In genomic region chr2:10678225-10678624, GRCh38 we compare ENCODE assay signal across 17 cellular contexts. TPM values are rescaled to one million over a fixed set of nuclear protein-coding genes. Genes with fewer than 3 reads are reported as not detected.
DNase-seq lines count a peak whose midpoint lies in the region; ATAC-seq and TF ChIP-seq lines count a peak whose summit lies in the region.
"Had no signal": no experiment of that assay in that cellular context is flagged by ENCODE, and none has a peak within 500 bp of the region (broad histone marks: within the 10 kb centered on the region; RNA-seq: fewer than 3 reads in every experiment).

No MANE protein-coding gene starts in this region.

- no peak overlapping the region for H2AFZ ChIP-seq in trophoblast cell (ENCODE audit: insufficient read depth, low read length, poor library complexity)

- H3K4me3 ChIP-seq in astrocyte of the spinal cord (ENCODE audit: low read depth, low read length) = no peak overlapping the region
- no peak overlapping the region for H3K4me3 ChIP-seq in liver (ENCODE audit: low read depth in 1 of 3, low read length in 3 of 3)
- H3K4me3 ChIP-seq in trophoblast cell (ENCODE audit: low read depth, low read length) = no peak overlapping the region
- H3K4me3 ChIP-seq: mucosa of descending colon had no signal

- no peak for TF ChIP-seq RAD21 in liver (IDR thresholded peaks at IDR 0.05)

- no peak for DNase-seq in HEK293T (ENCODE audit: extremely low spot score)
- no peak for DNase-seq in astrocyte of the spinal cord (ENCODE audit: low read depth, low spot score)
- DNase-seq in SHP77 treated with DMSO at 0.1 percent for 48 hours (lab: John Stamatoyannopoulos, UW) = no peak
- no peak for DNase-seq in LoVo (ENCODE audit: low spot score)
- DNase-seq in trophoblast cell = no peak
- DNase-seq: CD4-positive, alpha-beta memory T cell; central memory CD4-positive, alpha-beta T cell; mucosa of descending colon; NCI-H146; NCI-H526 treated with DMSO at 0.1 percent for 48 hours; right cardiac atrium had no signal

- no peak overlapping the region for H2BK5ac ChIP-seq in trophoblast cell (ENCODE audit: low read depth, low read length, poor library complexity)

- H3K9ac ChIP-seq in liver (ENCODE audit: low read depth in 1 of 2, low read length in 2 of 2) (no peak overlapping the region), trophoblast cell (ENCODE audit: low read length) (no peak overlapping the region)

- POLR2A ChIA-PET in HEK293T (lab: Yijun Ruan, JAX) = no interaction called here

- no peaks in the 10 kb centered on the region for H3K79me1 ChIP-seq in trophoblast cell (ENCODE audit: low read length)

- H3K4me2 ChIP-seq in trophoblast cell (ENCODE audit: low read length) = no peak overlapping the region

- in situ Hi-C loops in astrocyte of the spinal cord (cut with HindIII; ENCODE audit: low sequenced_read_pairs) = no loop called here

- CTCF ChIA-PET in HEK293T (lab: Yijun Ruan, JAX) = interaction anchor here (0.6 kb wide), 2 partner anchors 90 to 373 kb away, joined by 3 to 9 read pairs; no protein-coding TSS in a partner anchor

- no peak overlapping the region for H3K18ac ChIP-seq in trophoblast cell (ENCODE audit: low read length)

- no peak overlapping the region for H3K14ac ChIP-seq in trophoblast cell (ENCODE audit: low read length)

- TF ChIP-seq CTCF in C4-2B (conservative IDR thresholded peaks at IDR 0.05) (peak; percentile 39), astrocyte of the spinal cord (IDR thresholded peaks at IDR 0.05; ENCODE audit: low read depth, low read length) (peak; percentile 36), liver (IDR thresholded peaks at IDR 0.05; ENCODE audit: low read depth, low read length, missing input control) (peak; percentile 3)

- no peak overlapping the region for H3K23ac ChIP-seq in trophoblast cell (ENCODE audit: low read length)

- H3K4me1 ChIP-seq in liver (ENCODE audit: control insufficient read depth in 4 of 4, insufficient read depth in 4 of 4, low read length in 3 of 4) = no peaks in the 10 kb centered on the region
- H3K4me1 ChIP-seq in trophoblast cell (ENCODE audit: control insufficient read depth in 1 of 2, insufficient read depth in 2 of 2, low read length in 2 of 2) = no peaks in the 10 kb centered on the region

- no peak overlapping the region for H4K91ac ChIP-seq in trophoblast cell (ENCODE audit: low read depth, low read length)

- no peak overlapping the region for H4K8ac ChIP-seq in trophoblast cell (ENCODE audit: low read depth, low read length)

- no peak overlapping the region for H2BK12ac ChIP-seq in trophoblast cell (ENCODE audit: low read length)

- ATAC-seq in GM21723 (IDR thresholded peaks at IDR 0.05; ENCODE audit: unreplicated experiment) = no peak
- ATAC-seq: activated CD4-positive, CD25-positive, alpha-beta regulatory T cell treated with anti-CD3 and anti-CD28 coated beads, Interleukin-2, amount 50 U/mL, for 24 hours; esophagus mucosa; mucosa of descending colon; right cardiac atrium had no signal

- H2BK120ac ChIP-seq in trophoblast cell (ENCODE audit: insufficient read depth, low read length, poor library complexity) = no peak overlapping the region

- H3K79me2 ChIP-seq in trophoblast cell (ENCODE audit: control insufficient read depth, insufficient read depth, low read length, poor library complexity) = no peaks in the 10 kb centered on the region

- H4K12ac ChIP-seq in trophoblast cell (ENCODE audit: low read depth, low read length) = no peak overlapping the region

- 80% methylated on average over 1 of the region's 1 CpG for WGBS in liver
- WGBS in trophoblast cell (ENCODE audit: extremely low coverage, insufficient coverage, insufficient read length) = no CpG with 5 or more reads among the region's 1 CpG

- no peak overlapping the region for H2AK5ac ChIP-seq in trophoblast cell (ENCODE audit: low read length)

- no peaks in the 10 kb centered on the region for H3K27me3 ChIP-seq in liver (ENCODE audit: control insufficient read depth in 4 of 4, insufficient read depth in 4 of 4, low read length in 3 of 4)
- no peaks in the 10 kb centered on the region for H3K27me3 ChIP-seq in trophoblast cell (ENCODE audit: insufficient read depth, low read length)

- no peak overlapping the region for H3K4ac ChIP-seq in trophoblast cell (ENCODE audit: low read depth, low read length)

- H3K36me3 ChIP-seq in liver (ENCODE audit: control insufficient read depth in 4 of 4, insufficient read depth in 3 of 4, low read depth in 1 of 4, low read length in 3 of 4) = peaks cover 5 to 17% (median 9%) of the 10 kb centered on the region in 4 donors
- peaks cover 6 to 7% of the 10 kb centered on the region in 2 experiments for H3K36me3 ChIP-seq in trophoblast cell (ENCODE audit: control insufficient read depth in 1 of 2, insufficient read depth in 2 of 2, low read length in 2 of 2)

- H3K27ac ChIP-seq in C4-2B (no peak overlapping the region), liver (ENCODE audit: low read depth in 1 of 2, low read length in 2 of 2) (no peak overlapping the region), trophoblast cell (ENCODE audit: low read depth, low read length) (no peak overlapping the region)

- no peaks in the 10 kb centered on the region for H3K9me3 ChIP-seq in liver (ENCODE audit: control insufficient read depth in 4 of 4, low read length in 3 of 4)
- no peaks in the 10 kb centered on the region for H3K9me3 ChIP-seq in trophoblast cell (ENCODE audit: insufficient read depth, low read depth, low read length)
- H3K9me3 ChIP-seq: mucosa of descending colon had no signal

TF ChIP-seq in HEK293T, 16 proteins besides CTCF, POLR2A, EP300 and RAD21:
- TF ChIP-seq CTBP1 (IDR thresholded peaks at IDR 0.05; ENCODE audit: borderline replicate concordance) (no peak), HDGF (IDR thresholded peaks at IDR 0.05; ENCODE audit: borderline replicate concordance) (no peak), FOXK2 (IDR thresholded peaks at IDR 0.05) (no peak), FOXM1 (IDR thresholded peaks at IDR 0.05; ENCODE audit: borderline replicate concordance) (no peak), ZNF384 (IDR thresholded peaks at IDR 0.05) (peak; percentile 91), L3MBTL2 (conservative IDR thresholded peaks at IDR 0.05) (no peak)

TF ChIP-seq in liver, 16 proteins besides CTCF, POLR2A, EP300 and RAD21 (continues in another document):
- TF ChIP-seq, protein P1, sequence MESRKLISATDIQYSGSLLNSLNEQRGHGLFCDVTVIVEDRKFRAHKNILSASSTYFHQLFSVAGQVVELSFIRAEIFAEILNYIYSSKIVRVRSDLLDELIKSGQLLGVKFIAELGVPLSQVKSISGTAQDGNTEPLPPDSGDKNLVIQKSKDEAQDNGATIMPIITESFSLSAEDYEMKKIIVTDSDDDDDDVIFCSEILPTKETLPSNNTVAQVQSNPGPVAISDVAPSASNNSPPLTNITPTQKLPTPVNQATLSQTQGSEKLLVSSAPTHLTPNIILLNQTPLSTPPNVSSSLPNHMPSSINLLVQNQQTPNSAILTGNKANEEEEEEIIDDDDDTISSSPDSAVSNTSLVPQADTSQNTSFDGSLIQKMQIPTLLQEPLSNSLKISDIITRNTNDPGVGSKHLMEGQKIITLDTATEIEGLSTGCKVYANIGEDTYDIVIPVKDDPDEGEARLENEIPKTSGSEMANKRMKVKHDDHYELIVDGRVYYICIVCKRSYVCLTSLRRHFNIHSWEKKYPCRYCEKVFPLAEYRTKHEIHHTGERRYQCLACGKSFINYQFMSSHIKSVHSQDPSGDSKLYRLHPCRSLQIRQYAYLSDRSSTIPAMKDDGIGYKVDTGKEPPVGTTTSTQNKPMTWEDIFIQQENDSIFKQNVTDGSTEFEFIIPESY (IDR thresholded peaks at IDR 0.05) = no peak
- TF ChIP-seq SP1 (IDR thresholded peaks at IDR 0.05) (no peak), FOXA2 (IDR thresholded peaks at IDR 0.05) (no peak), HNF4A (conservative IDR thresholded peaks at IDR 0.05) (no peak), ATF3 (IDR thresholded peaks at IDR 0.05) (no peak), RXRA (IDR thresholded peaks at IDR 0.05) (no peak), YY1 (IDR thresholded peaks at IDR 0.05) (no peak), TAF1 (conservative IDR thresholded peaks at IDR 0.05) (no peak), EGR1 (IDR thresholded peaks at IDR 0.05; ENCODE audit: low read depth in 2 of 2) (no peak), HNF4G (IDR thresholded peaks at IDR 0.05) (no peak), REST (IDR thresholded peaks at IDR 0.05) (no peak), FOXA1 (IDR thresholded peaks at IDR 0.05) (no peak)
- TF ChIP-seq, protein P2, sequence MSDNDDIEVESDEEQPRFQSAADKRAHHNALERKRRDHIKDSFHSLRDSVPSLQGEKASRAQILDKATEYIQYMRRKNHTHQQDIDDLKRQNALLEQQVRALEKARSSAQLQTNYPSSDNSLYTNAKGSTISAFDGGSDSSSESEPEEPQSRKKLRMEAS (IDR thresholded peaks at IDR 0.05) = no peak

RNA-seq across cellular contexts. Expression of gene NOL10, which starts 11.6 kb away (rescaled TPM):
- total RNA-seq in liver = 10 to 100 TPM; 16.7 to 22.8 TPM
- 1 to 10 TPM; 7.1 to 8.9 TPM for polyA plus RNA-seq in liver
- polyA plus RNA-seq in trophoblast cell (2013) = 20.1 and 20.2 TPM in 2 replicates

RNA-seq across cellular contexts. Expression of gene ATP6V1C2, which starts 43.2 kb away (rescaled TPM):
- under 1 TPM; 0.08 to 0.14 TPM for total RNA-seq in liver
- polyA plus RNA-seq in liver = under 1 TPM; 0.53 to 0.66 TPM
- polyA plus RNA-seq in trophoblast cell (2013) = 75.0 and 76.0 TPM in 2 replicates
- total RNA-seq: CD4-positive, alpha-beta memory T cell; HT1080 had no signal
